In genomic region chr11:79456501-79456900, GRCh38 we compare ENCODE assay signal across 2 cellular contexts.
TF ChIP-seq lines count a peak whose summit lies in the region.

No MANE protein-coding gene starts in this region.

TF ChIP-seq in GM23338, 12 proteins besides CTCF, POLR2A, EP300 and RAD21:
- TF ChIP-seq ETS1 (IDR thresholded peaks at IDR 0.05) (no peak), STAT1 (IDR thresholded peaks at IDR 0.05; ENCODE audit: unreplicated experiment) (no peak), JUNB (IDR thresholded peaks at IDR 0.05; ENCODE audit: unreplicated experiment) (no peak), EZH2 (IDR thresholded peaks at IDR 0.05; ENCODE audit: low read depth, unreplicated experiment) (no peak), CREB1 (CRISPR knock-in tag; IDR thresholded peaks at IDR 0.05; ENCODE audit: low read depth) (no peak), ZNF462 (CRISPR knock-in tag; IDR thresholded peaks at IDR 0.05) (no peak), ZNF114 (CRISPR knock-in tag; IDR thresholded peaks at IDR 0.05) (no peak), REST (IDR thresholded peaks at IDR 0.05; ENCODE audit: unreplicated experiment) (no peak), NANOG (IDR thresholded peaks at IDR 0.05; ENCODE audit: borderline replicate concordance) (no peak), ZNF331 (CRISPR knock-in tag; IDR thresholded peaks at IDR 0.05; ENCODE audit: low read depth) (no peak), POLR2AphosphoS5 (IDR thresholded peaks at IDR 0.05; ENCODE audit: low read depth) (no peak), EZH2phosphoT487 (IDR thresholded peaks at IDR 0.05; ENCODE audit: unreplicated experiment) (no peak)
TF ChIP-seq in GM23338: peak in this region for 0.

TF ChIP-seq in H1, 55 proteins besides CTCF, POLR2A, EP300 and RAD21 (continued from another document):
- TF ChIP-seq SP2 (IDR thresholded peaks at IDR 0.05; ENCODE audit: low read length), result no peak
- no peak for TF ChIP-seq TAF1 (IDR thresholded peaks at IDR 0.05; ENCODE audit: low read depth, low read length)
- TF ChIP-seq GABPA (IDR thresholded peaks at IDR 0.05; ENCODE audit: borderline replicate concordance, insufficient read depth, low read length), result no peak
- TF ChIP-seq CREB1 (IDR thresholded peaks at IDR 0.05), result no peak
- TF ChIP-seq JUND (IDR thresholded peaks at IDR 0.05; ENCODE audit: low read length), result no peak
- no peak for TF ChIP-seq TBP (IDR thresholded peaks at IDR 0.05; ENCODE audit: low read depth, low read length)
- no peak for TF ChIP-seq ASH2L (IDR thresholded peaks at IDR 0.05; ENCODE audit: low read length)
- no peak for TF ChIP-seq USF2 (IDR thresholded peaks at IDR 0.05; ENCODE audit: low read length)
- no peak for TF ChIP-seq SP1 (IDR thresholded peaks at IDR 0.05; ENCODE audit: low read depth, low read length)
TF ChIP-seq in H1: peak in this region for 0.
